Comparison of ENCODE assay signal across 11 cellular contexts in genomic region chr1:233112184-233113008, GRCh38.
A peak's percentile ranks its signal among the peaks of the same experiment; 100 is the strongest.
DNase-seq lines count a peak whose midpoint lies in the region; ATAC-seq and TF ChIP-seq lines count a peak whose summit lies in the region.
"Had no signal": no experiment of that assay in that cellular context is flagged by ENCODE, and none has a peak within 500 bp of the region (broad histone marks: within the 10 kb centered on the region; RNA-seq: fewer than 3 reads in every experiment).

No MANE protein-coding gene starts in this region.

- no peak overlapping the region for H3K4me3 ChIP-seq in cardiac muscle cell
- no peak overlapping the region for H3K4me3 ChIP-seq in right cardiac atrium (ENCODE audit: low read length)
- H3K4me3 ChIP-seq in upper lobe of right lung = no peak overlapping the region

- no peaks in the 10 kb centered on the region for H3K36me3 ChIP-seq in cardiac muscle cell
- no peaks in the 10 kb centered on the region for H3K36me3 ChIP-seq in upper lobe of right lung
- H3K36me3 ChIP-seq: WERI-Rb-1 had no signal

- H3K4me1 ChIP-seq in cardiac muscle cell (ENCODE audit: low read depth) (peaks cover 10% of the 10 kb centered on the region), right cardiac atrium (ENCODE audit: control insufficient read depth, insufficient read depth, low read length) (peaks cover 4% of the 10 kb centered on the region), upper lobe of right lung (peaks cover 25% of the 10 kb centered on the region)

- no peaks in the 10 kb centered on the region for H3K27me3 ChIP-seq in cardiac muscle cell
- H3K27me3 ChIP-seq in right cardiac atrium (ENCODE audit: control insufficient read depth, insufficient read depth) = no peaks in the 10 kb centered on the region
- H3K27me3 ChIP-seq in upper lobe of right lung = no peaks in the 10 kb centered on the region

- no peak for ATAC-seq in right cardiac atrium
- ATAC-seq in upper lobe of right lung = peak; percentile 69
- ATAC-seq in GM19463 (IDR thresholded peaks at IDR 0.05; ENCODE audit: unreplicated experiment) = no peak

- intact Hi-C loops in right cardiac atrium (cut with DNase I) = no loop called here
- intact Hi-C loops in upper lobe of right lung (cut with DNase I) = no loop called here

- DNase-seq in cardiac muscle cell (ENCODE audit: low read depth in 1 of 2, low spot score in 1 of 2) (peak in 1 of 2 donors; percentile 44), right cardiac atrium (no peak), astrocyte of the hippocampus (ENCODE audit: low read depth, low spot score) (peak; percentile 62), kidney glomerular epithelial cell (lab: John Stamatoyannopoulos, UW) (peak; percentile 49), upper lobe of right lung (no peak), NCI-H2227 treated with DMSO at 0.1 percent for 48 hours (lab: John Stamatoyannopoulos, UW) (no peak), NCI-H2107 treated with DMSO at 0.1 percent for 48 hours (lab: John Stamatoyannopoulos, UW; ENCODE audit: unreplicated experiment) (no peak)
- DNase-seq: CD4-positive, alpha-beta memory T cell; cerebellar nuclear complex had no signal

- whole genome bisulfite sequencing in right cardiac atrium = 71% methylated on average over 6 of the region's 6 CpGs

- TF ChIP-seq CTCF in cardiac muscle cell (IDR thresholded peaks at IDR 0.05; ENCODE audit: low read depth, low read length) (no peak), upper lobe of right lung (IDR thresholded peaks at IDR 0.05) (no peak)

- H3K9me3 ChIP-seq in cardiac muscle cell (ENCODE audit: low read depth) = no peaks in the 10 kb centered on the region
- H3K9me3 ChIP-seq in right cardiac atrium (ENCODE audit: control insufficient read depth, low read length) = no peaks in the 10 kb centered on the region
- no peaks in the 10 kb centered on the region for H3K9me3 ChIP-seq in upper lobe of right lung

- H3K27ac ChIP-seq in cardiac muscle cell = peak overlapping the region; percentile 44
- no peak overlapping the region for H3K27ac ChIP-seq in right cardiac atrium (ENCODE audit: low read length)
- H3K27ac ChIP-seq in upper lobe of right lung = peak overlapping the region; percentile 80

Comparison
In these comparisons a context has a peak if more than half of its experiments do, and no peak if none do; other contexts are left out.
1. DNase-seq: peak in astrocyte of the hippocampus (single experiment) and kidney glomerular epithelial cell (single experiment); none in right cardiac atrium (0 of 3), upper lobe of right lung (single experiment), NCI-H2227 treated with DMSO at 0.1 percent for 48 hours (single experiment) and NCI-H2107 treated with DMSO at 0.1 percent for 48 hours (single experiment).